Comparison of ENCODE assay signal across 9 cellular contexts in genomic region chr21:45555251-45555556, GRCh38. TPM values are rescaled to one million over a fixed set of nuclear protein-coding genes. Genes with fewer than 3 reads are reported as not detected.
DNase-seq lines count a peak whose midpoint lies in the region; ATAC-seq and TF ChIP-seq lines count a peak whose summit lies in the region.
"Had no signal": no experiment of that assay in that cellular context is flagged by ENCODE, and none has a peak within 500 bp of the region (broad histone marks: within the 10 kb centered on the region; RNA-seq: fewer than 3 reads in every experiment).

No MANE protein-coding gene starts in this region.

- no peak overlapping the region for H3K9ac ChIP-seq in smooth muscle cell (ENCODE audit: low read depth)

- no peaks in the 10 kb centered on the region for H3K36me3 ChIP-seq in smooth muscle cell (ENCODE audit: low read depth)

- H4K20me1 ChIP-seq in smooth muscle cell (ENCODE audit: low read depth) = no peaks in the 10 kb centered on the region

- no peaks in the 10 kb centered on the region for H3K27me3 ChIP-seq in smooth muscle cell (ENCODE audit: low read depth)

- TF ChIP-seq CTCF in GM13977 (IDR thresholded peaks at IDR 0.05; ENCODE audit: extremely low read depth, insufficient read depth, missing control alignments) = no peak
- TF ChIP-seq CTCF in fibroblast of mammary gland (conservative IDR thresholded peaks at IDR 0.05; ENCODE audit: control insufficient read depth, insufficient read depth, low read depth, low read length) = no peak
- TF ChIP-seq CTCF in smooth muscle cell (IDR thresholded peaks at IDR 0.05; ENCODE audit: borderline replicate concordance, insufficient read depth, poor library complexity, severe bottlenecking) = no peak

- DNase-seq in GM13977 (ENCODE audit: low spot score) (peak; percentile 75), NCI-H69 (lab: John Stamatoyannopoulos, UW) (peak; percentile 67), fibroblast of mammary gland (ENCODE audit: low read depth) (peak; percentile 35), smooth muscle cell (lab: John Stamatoyannopoulos, UW; ENCODE audit: unreplicated experiment) (no peak), NCI-H2196 treated with DMSO at 0.1 percent for 48 hours (lab: John Stamatoyannopoulos, UW; ENCODE audit: unreplicated experiment) (no peak), DMS153 (lab: John Stamatoyannopoulos, UW) (no peak)
- DNase-seq in activated effector memory CD4-positive, alpha-beta T cell treated with Interleukin-2 at 50 U/mL for 16 hours = no peak
- DNase-seq: NCI-H1436 treated with DMSO at 0.1 percent for 48 hours had no signal

- no peak for ATAC-seq in HG02938 (IDR thresholded peaks at IDR 0.05; ENCODE audit: unreplicated experiment)

- H3K27ac ChIP-seq in smooth muscle cell (ENCODE audit: low read depth) = no peak overlapping the region

- no peaks in the 10 kb centered on the region for H3F3A ChIP-seq in smooth muscle cell (ENCODE audit: low read depth)

- no peak overlapping the region for H3K4me3 ChIP-seq in fibroblast of mammary gland (ENCODE audit: control insufficient read depth, low read depth, low read length)
- H3K4me3 ChIP-seq in smooth muscle cell = peak overlapping the region; percentile 46

- H3K4me1 ChIP-seq in smooth muscle cell (ENCODE audit: low read depth) = peaks cover 3% of the 10 kb centered on the region

- H2AFZ ChIP-seq in smooth muscle cell (ENCODE audit: low read depth) = no peak overlapping the region

- H3K79me2 ChIP-seq in smooth muscle cell (ENCODE audit: low read depth) = no peaks in the 10 kb centered on the region

- peak overlapping the region; percentile 81 for H3K4me2 ChIP-seq in smooth muscle cell

- in situ Hi-C loops in GM13977 (cut with MboI; ENCODE audit: low pct_unique_long_range_greater_than_20kb, low sequenced_read_pairs, unreplicated experiment) = loop anchor here (25.0 kb wide), 1 partner anchor 282 kb away; no protein-coding TSS in a partner anchor

- no CpG with 5 or more reads among the region's 34 CpGs for WGBS in smooth muscle cell (ENCODE audit: low lambda C conversion rate)

- no peaks in the 10 kb centered on the region for H3K9me3 ChIP-seq in smooth muscle cell (replicated peaks; ENCODE audit: low read depth)

RNA-seq across cellular contexts. Expression of gene SLC19A1, which starts 13.0 kb away (rescaled TPM):
- total RNA-seq in smooth muscle cell = 2.3 and 5.5 TPM in 2 replicates
- polyA plus RNA-seq in smooth muscle cell = 15.4 and 33.2 TPM in 2 replicates

Comparison
In these comparisons a context has a peak if more than half of its experiments do, and no peak if none do; other contexts are left out.
1. DNase-seq: peak in GM13977 (single experiment), NCI-H69 (single experiment) and fibroblast of mammary gland (single experiment); none in smooth muscle cell (single experiment), NCI-H2196 treated with DMSO at 0.1 percent for 48 hours (single experiment), activated effector memory CD4-positive, alpha-beta T cell treated with Interleukin-2 at 50 U/mL for 16 hours (single experiment) and DMS153 (single experiment).